Comparison of ENCODE assay signal across 12 cellular contexts in genomic region chr2:43524180-43524965, GRCh38.
DNase-seq lines count a peak whose midpoint lies in the region; ATAC-seq and TF ChIP-seq lines count a peak whose summit lies in the region.
"Had no signal": no experiment of that assay in that cellular context is flagged by ENCODE, and none has a peak within 500 bp of the region (broad histone marks: within the 10 kb centered on the region; RNA-seq: fewer than 3 reads in every experiment).

No MANE protein-coding gene starts in this region.

- no peak overlapping the region for H2AFZ ChIP-seq in IMR-90 (replicated peaks; ENCODE audit: low read length, poor library complexity)
- no peak overlapping the region for H2AFZ ChIP-seq in mesenchymal stem cell (ENCODE audit: low read depth, low read length)

- 0 out of 2 replicates have a peak overlapping the region, but pooled peaks have one; percentile 15 for H3K18ac ChIP-seq in IMR-90 (ENCODE audit: low read depth, low read length)
- no peak overlapping the region for H3K18ac ChIP-seq in mesenchymal stem cell (ENCODE audit: low read depth in 1 of 2, low read length in 2 of 2)

- dilution Hi-C loops in IMR-90 (cut with HindIII; ENCODE audit: low sequenced_read_pairs, unreplicated experiment) = no loop called here

- H4K5ac ChIP-seq in IMR-90 (ENCODE audit: low read depth, low read length) = no peak overlapping the region

- TF ChIP-seq POLR2A in IMR-90 (IDR thresholded peaks at IDR 0.05; ENCODE audit: low read depth, low read length) = no peak

- H3K79me1 ChIP-seq in IMR-90 (ENCODE audit: low read depth in 1 of 2, low read length in 2 of 2) (peaks cover 0 to 3% of the 10 kb centered on the region in 2 experiments; a peak in 1 of 4 replicates), mesenchymal stem cell (replicated peaks; ENCODE audit: low read length, poor library complexity, severe bottlenecking) (peaks cover 2% of the 10 kb centered on the region)

- H2BK12ac ChIP-seq in mesenchymal stem cell (ENCODE audit: low read length in 2 of 2) = no peak overlapping the region

- H4K91ac ChIP-seq in IMR-90 (ENCODE audit: insufficient read depth, low read depth, low read length) = no peak overlapping the region
- no peak overlapping the region for H4K91ac ChIP-seq in mesenchymal stem cell (ENCODE audit: low read length)

- intact Hi-C loops in IMR-90 (cut with micrococcal nuclease) (no loop called here), MCF 10A (cut with micrococcal nuclease) (no loop called here)

- peaks cover 6% of the 10 kb centered on the region for H3K9me1 ChIP-seq in IMR-90 (ENCODE audit: insufficient read depth, low read length)

- no peaks in the 10 kb centered on the region for H3K9me3 Mint-ChIP-seq in MCF 10A (ENCODE audit: unreplicated experiment)

- no peak overlapping the region for H3K9ac ChIP-seq in IMR-90 (ENCODE audit: low read depth, low read length)
- no peak overlapping the region for H3K9ac ChIP-seq in mesenchymal stem cell (ENCODE audit: low read length)

- no TSS peak for BruUV-seq in IMR-90 (replicated peaks; lab: Mats Ljungman, UMichigan)
- no TSS peak for BruUV-seq in MCF 10A (replicated peaks; lab: Mats Ljungman, UMichigan)

- no peak overlapping the region for H3K4me3 Mint-ChIP-seq in MCF 10A (ENCODE audit: unreplicated experiment)
- H3K4me3 Mint-ChIP-seq: activated CD4-positive, alpha-beta T cell treated with anti-CD3 and anti-CD28 coated beads, Interleukin-2, amount 10 ng/mL, durations not matched to agents 24 days and 14 days; CD8-positive, alpha-beta memory T cell had no signal

- H2BK120ac ChIP-seq in IMR-90 (ENCODE audit: low read depth, low read length) (no peak overlapping the region), mesenchymal stem cell (ENCODE audit: low read depth, low read length) (no peak overlapping the region)

- H3K4ac ChIP-seq in IMR-90 (ENCODE audit: low read depth, low read length) = no peak overlapping the region
- no peak overlapping the region for H3K4ac ChIP-seq in mesenchymal stem cell (ENCODE audit: low read depth in 1 of 2, low read length in 2 of 2)

- H4K20me1 ChIP-seq in IMR-90 (ENCODE audit: insufficient read depth, low read length) = no peaks in the 10 kb centered on the region

- ATAC-seq in IMR-90 (ENCODE audit: low read depth) (no peak; the same call in 1 of the 2 replicates), HG03565 (IDR thresholded peaks at IDR 0.05; ENCODE audit: unreplicated experiment) (no peak)

- H2BK15ac ChIP-seq in IMR-90 (ENCODE audit: low read depth, low read length) (no peak overlapping the region), mesenchymal stem cell (ENCODE audit: low read depth, poor library complexity, severe bottlenecking) (no peak overlapping the region)

- no peak overlapping the region for H2BK20ac ChIP-seq in IMR-90 (ENCODE audit: low read depth, low read length)

- H3K9me3 ChIP-seq in IMR-90 (ENCODE audit: control insufficient read depth, insufficient read depth, low read length) (peaks cover 3% of the 10 kb centered on the region; the same call in 1 of the 2 replicates), mesenchymal stem cell (ENCODE audit: control insufficient read depth, low read length) (no peaks in the 10 kb centered on the region)

- H3K4me3 ChIP-seq in IMR-90 (ENCODE audit: insufficient read depth, low read depth, low read length) = no peak overlapping the region
- H3K4me3 ChIP-seq in mesenchymal stem cell (ENCODE audit: insufficient read depth in 1 of 2, low read depth in 1 of 2, low read length in 2 of 2) = no peak overlapping the region

- H3K27me3 Mint-ChIP-seq in MCF 10A (ENCODE audit: insufficient read depth, unreplicated experiment) = no peaks in the 10 kb centered on the region
- H3K27me3 Mint-ChIP-seq: activated CD4-positive, alpha-beta T cell treated with anti-CD3 and anti-CD28 coated beads, Interleukin-2, amount 10 ng/mL, durations not matched to agents 24 days and 14 days; CD8-positive, alpha-beta memory T cell had no signal

- H3K23ac ChIP-seq in IMR-90 (ENCODE audit: low read depth, low read length) (no peak overlapping the region), mesenchymal stem cell (ENCODE audit: low read length in 2 of 2) (no peak overlapping the region)

- no peak overlapping the region for H2AK9ac ChIP-seq in IMR-90 (replicated peaks; ENCODE audit: low read depth, low read length, poor library complexity)

- no peak overlapping the region for H3K4me2 ChIP-seq in IMR-90 (ENCODE audit: low read depth, low read length)
- no peak overlapping the region for H3K4me2 ChIP-seq in mesenchymal stem cell (ENCODE audit: low read length, poor library complexity, severe bottlenecking)

- no peak overlapping the region for H2BK5ac ChIP-seq in IMR-90 (ENCODE audit: low read depth, low read length, poor library complexity, severe bottlenecking)
- no peak overlapping the region for H2BK5ac ChIP-seq in mesenchymal stem cell (ENCODE audit: low read depth, low read length, poor library complexity, severe bottlenecking)

- H3K27ac Mint-ChIP-seq in MCF 10A (ENCODE audit: low read depth, unreplicated experiment) = peak overlapping the region; percentile 17
- H3K27ac Mint-ChIP-seq: activated CD4-positive, alpha-beta T cell treated with anti-CD3 and anti-CD28 coated beads, Interleukin-2, amount 10 ng/mL, durations not matched to agents 24 days and 14 days had no signal

- no peak overlapping the region for H3K56ac ChIP-seq in IMR-90 (ENCODE audit: extremely low read depth, insufficient read depth, low read length)

- no peak overlapping the region for H3K14ac ChIP-seq in IMR-90 (replicated peaks; ENCODE audit: low read depth, low read length)
- no peak overlapping the region for H3K14ac ChIP-seq in mesenchymal stem cell (ENCODE audit: low read length in 2 of 2)

- H4K8ac ChIP-seq in IMR-90 (ENCODE audit: low read depth in 2 of 2, low read length in 2 of 2) = no peak overlapping the region
- H4K8ac ChIP-seq in mesenchymal stem cell (ENCODE audit: low read length) = no peak overlapping the region

- H3K27ac ChIP-seq in IMR-90 (ENCODE audit: insufficient read depth, low read length) (peak overlapping the region; percentile 69; the same call in 1 of the 2 replicates), mesenchymal stem cell (ENCODE audit: low read length, poor library complexity, severe bottlenecking) (no peak overlapping the region)

- H3K36me3 Mint-ChIP-seq in MCF 10A (ENCODE audit: insufficient read depth, unreplicated experiment) = peaks cover 16% of the 10 kb centered on the region

- TF ChIP-seq CTCF in AG09319 (IDR thresholded peaks at IDR 0.05; ENCODE audit: low read depth, low read length) (peak; percentile 5), IMR-90 (conservative IDR thresholded peaks at IDR 0.05; ENCODE audit: low read depth, low read length) (peak; percentile 27; the same call in 1 of the 2 replicates), MCF 10A (IDR thresholded peaks at IDR 0.05; ENCODE audit: unreplicated experiment) (no peak)

- H3K36me3 ChIP-seq in IMR-90 (ENCODE audit: control insufficient read depth, insufficient read depth, low read length) (peaks cover 2% of the 10 kb centered on the region; the same call in 1 of the 2 replicates), mesenchymal stem cell (ENCODE audit: control insufficient read depth in 1 of 2, insufficient read depth in 2 of 2, low read depth in 1 of 2, low read length in 2 of 2) (peaks cover 0 to 15% of the 10 kb centered on the region in 2 experiments)

- H3K27me3 ChIP-seq in IMR-90 (ENCODE audit: control insufficient read depth, insufficient read depth, low read length) = no peaks in the 10 kb centered on the region
- no peaks in the 10 kb centered on the region for H3K27me3 ChIP-seq in mesenchymal stem cell (ENCODE audit: control insufficient read depth in 1 of 2, insufficient read depth in 1 of 2, low read length in 2 of 2)

- DNase-seq in AG09319 (ENCODE audit: extremely low read depth, low read depth) (no peak), IMR-90 (peak; percentile 28), MCF 10A (ENCODE audit: unreplicated experiment) (no peak), mesenchymal stem cell (peak; percentile 39), T-helper 1 cell (no peak), NCI-H774 (lab: John Stamatoyannopoulos, UW) (no peak), NCI-H510A (lab: John Stamatoyannopoulos, UW) (no peak)
- DNase-seq: activated CD4-positive, alpha-beta T cell treated with anti-CD3 and anti-CD28 coated beads, Interleukin-2, amount 10 ng/mL, durations not matched to agents 24 days and 14 days; anterior cingulate cortex; CD8-positive, alpha-beta memory T cell; NCI-H446 had no signal

- WGBS in IMR-90 (ENCODE audit: extremely low coverage in 2 of 2, insufficient read length in 1 of 2), 2 experiments = no CpG with 5 or more reads among the region's 3 CpGs
- WGBS in mesenchymal stem cell = 92% methylated on average over 3 of the region's 3 CpGs

- POLR2A ChIA-PET in IMR-90 (lab: Charles Lee; ENCODE audit: unreplicated experiment) = no interaction called here
- POLR2A ChIA-PET in MCF 10A (lab: Yijun Ruan, JAX) = interaction anchor here (0.6 to 9.8 kb wide), 3 partner anchors 15 to 880 kb away, joined by 3 to 141 read pairs (median 3); no protein-coding TSS in a partner anchor

- in situ Hi-C loops in IMR-90 (cut with MboI; ENCODE audit: low sequenced_read_pairs) = no loop called here

- peaks cover 15% of the 10 kb centered on the region for H3K4me1 Mint-ChIP-seq in MCF 10A (ENCODE audit: insufficient read depth, unreplicated experiment)

- H3K4me1 ChIP-seq in IMR-90 (ENCODE audit: control insufficient read depth, insufficient read depth, low read length) (peaks cover 6% of the 10 kb centered on the region), mesenchymal stem cell (ENCODE audit: control insufficient read depth, insufficient read depth, low read depth, low read length) (peaks cover 4% of the 10 kb centered on the region)

- H2AK5ac ChIP-seq in IMR-90 (ENCODE audit: low read depth, low read length) (no peak overlapping the region), mesenchymal stem cell (ENCODE audit: low read length, severe bottlenecking) (no peak overlapping the region)

- TF ChIP-seq RAD21 in IMR-90 (IDR thresholded peaks at IDR 0.05; ENCODE audit: low read length) = no peak

- CTCF ChIA-PET in IMR-90 (lab: Yijun Ruan, JAX) = no interaction called here
- CTCF ChIA-PET in MCF 10A (lab: Yijun Ruan, JAX) = interaction anchor here (0.9 to 1.3 kb wide), 2 partner anchors 14 to 345 kb away, joined by 3 read pairs; no protein-coding TSS in a partner anchor

TF ChIP-seq in IMR-90, 13 proteins besides CTCF, POLR2A, EP300 and RAD21 (continues in another document):
- TF ChIP-seq RCOR1 (IDR thresholded peaks at IDR 0.05; ENCODE audit: insufficient replicate concordance, low read length) (no peak), FOS (IDR thresholded peaks at IDR 0.05; ENCODE audit: low read depth, low read length) (no peak), NFE2L2 (IDR thresholded peaks at IDR 0.05; ENCODE audit: low read depth, low read length) (no peak)

Comparison
In these comparisons a context has a peak if more than half of its experiments do, and no peak if none do; other contexts are left out.
1. DNase-seq: peak in IMR-90 (single experiment) and mesenchymal stem cell (single experiment); none in AG09319 (single experiment), MCF 10A (single experiment), T-helper 1 cell (0 of 5), NCI-H774 (single experiment) and NCI-H510A (single experiment).